Comparison of ENCODE assay signal across 19 cellular contexts in genomic region chr15:89926158-89926557, GRCh38. TPM values are rescaled to one million over a fixed set of nuclear protein-coding genes. Genes with fewer than 3 reads are reported as not detected.
DNase-seq lines count a peak whose midpoint lies in the region; ATAC-seq and TF ChIP-seq lines count a peak whose summit lies in the region.
"Had no signal": no experiment of that assay in that cellular context is flagged by ENCODE, and none has a peak within 500 bp of the region (broad histone marks: within the 10 kb centered on the region; RNA-seq: fewer than 3 reads in every experiment).

No MANE protein-coding gene starts in this region.

- H3K27ac ChIP-seq in CD8-positive, alpha-beta memory T cell (ENCODE audit: low read depth, low read length), result no peak overlapping the region
- H3K27ac ChIP-seq: RWPE1, SJCRH30 had no signal

- H3K36me3 ChIP-seq in adipocyte (ENCODE audit: control insufficient read depth, insufficient read depth, low read length, severe bottlenecking), result no peaks in the 10 kb centered on the region
- H3K36me3 ChIP-seq in CD8-positive, alpha-beta memory T cell (ENCODE audit: insufficient read depth, low read length), result no peaks in the 10 kb centered on the region
- H3K36me3 ChIP-seq: SJCRH30 had no signal

- no peak overlapping the region for H3K27ac Mint-ChIP-seq in CD8-positive, alpha-beta memory T cell
- H3K27ac Mint-ChIP-seq: CD14-positive monocyte, H9 had no signal

- H3K9me3 Mint-ChIP-seq in CD8-positive, alpha-beta memory T cell, result no peaks in the 10 kb centered on the region
- H3K9me3 Mint-ChIP-seq: CD14-positive monocyte, H9 had no signal

- TF ChIP-seq CTCF in foreskin fibroblast (IDR thresholded peaks at IDR 0.05; ENCODE audit: low read depth, low read length), result no peak

- no peaks in the 10 kb centered on the region for H3K27me3 Mint-ChIP-seq in CD8-positive, alpha-beta memory T cell

- no peak overlapping the region for H3K4me3 Mint-ChIP-seq in CD8-positive, alpha-beta memory T cell
- H3K4me3 Mint-ChIP-seq: CD14-positive monocyte, H9 had no signal

- no peaks in the 10 kb centered on the region for H3K27me3 ChIP-seq in adipocyte (replicated peaks; ENCODE audit: control insufficient read depth, insufficient read depth, low read length)
- no peaks in the 10 kb centered on the region for H3K27me3 ChIP-seq in CD8-positive, alpha-beta memory T cell (ENCODE audit: insufficient read depth, low read length, poor library complexity, severe bottlenecking)

- DNase-seq in AG08395 (ENCODE audit: low spot score), result peak; percentile 65
- peak; percentile 50 for DNase-seq in GM04503 (ENCODE audit: low read depth)
- DNase-seq in adipocyte (ENCODE audit: low read depth), result peak; percentile 33
- DNase-seq in foreskin fibroblast, result peak; percentile 48 to 83
- DNase-seq in NCI-H2107 (lab: John Stamatoyannopoulos, UW), result no peak
- no peak for DNase-seq in DMS53 treated with DMSO at 0.1 percent for 48 hours (lab: John Stamatoyannopoulos, UW; ENCODE audit: unreplicated experiment)
- DNase-seq in CD8-positive, alpha-beta memory T cell, result no peak
- DNase-seq: AML-193, Caco-2, H9, KG1, NCI-H1417 treated with DMSO at 0.1 percent for 48 hours, NCI-H1930, NCI-H2171, NCI-H748 treated with DMSO at 0.1 percent for 48 hours, SJCRH30 had no signal

- no peak for ATAC-seq in GM21423 (IDR thresholded peaks at IDR 0.05; ENCODE audit: unreplicated experiment)

- no peak overlapping the region for H3K4me3 ChIP-seq in adipocyte (ENCODE audit: low read length)
- H3K4me3 ChIP-seq in foreskin fibroblast (ENCODE audit: low read depth in 1 of 2, low read length in 2 of 2), result no peak overlapping the region
- no peak overlapping the region for H3K4me3 ChIP-seq in CD8-positive, alpha-beta memory T cell (ENCODE audit: low read length)
- H3K4me3 ChIP-seq: SJCRH30 had no signal

- H3K36me3 Mint-ChIP-seq in CD8-positive, alpha-beta memory T cell, result no peaks in the 10 kb centered on the region
- H3K36me3 Mint-ChIP-seq: CD14-positive monocyte had no signal

- H3K9me3 ChIP-seq in adipocyte (ENCODE audit: control insufficient read depth, low read length), result no peaks in the 10 kb centered on the region
- H3K9me3 ChIP-seq in CD8-positive, alpha-beta memory T cell (ENCODE audit: low read length), result no peaks in the 10 kb centered on the region
- H3K9me3 ChIP-seq: Caco-2, SJCRH30 had no signal

- H3K4me1 Mint-ChIP-seq in CD8-positive, alpha-beta memory T cell, result no peaks in the 10 kb centered on the region
- H3K4me1 Mint-ChIP-seq: CD14-positive monocyte, H9 had no signal

- POLR2A ChIA-PET in CD8-positive, alpha-beta memory T cell (lab: Charles Lee), result no interaction called here

- CTCF ChIA-PET in CD8-positive, alpha-beta memory T cell (lab: Charles Lee), result no interaction called here

- H3K9ac ChIP-seq in adipocyte (ENCODE audit: low read length), result no peak overlapping the region

- H3K4me1 ChIP-seq in adipocyte (ENCODE audit: control insufficient read depth, insufficient read depth, low read length), result peaks cover 5% of the 10 kb centered on the region
- H3K4me1 ChIP-seq in CD8-positive, alpha-beta memory T cell (ENCODE audit: insufficient read depth, low read length), result no peaks in the 10 kb centered on the region
- H3K4me1 ChIP-seq: SJCRH30 had no signal

RNA-seq across cellular contexts. Expression of gene ARPIN, which starts 13.4 kb away (rescaled TPM):
- total RNA-seq in CD8-positive, alpha-beta memory T cell, result under 1 TPM; 0.02 TPM
- not detected for polyA plus RNA-seq in CD8-positive, alpha-beta memory T cell

RNA-seq across cellular contexts. Expression of gene AP3S2, which starts 32.4 kb away (rescaled TPM):
- total RNA-seq in CD8-positive, alpha-beta memory T cell, result 10 to 100 TPM; 23.5 to 24.5 TPM
- 35.8 TPM for polyA plus RNA-seq in CD8-positive, alpha-beta memory T cell

Comparison
In these comparisons a context has a peak if more than half of its experiments do, and no peak if none do; other contexts are left out.
1. DNase-seq: peak in AG08395 (single experiment), GM04503 (single experiment), adipocyte (single experiment) and foreskin fibroblast (2 of 2); none in NCI-H2107 (single experiment), DMS53 treated with DMSO at 0.1 percent for 48 hours (single experiment) and CD8-positive, alpha-beta memory T cell (0 of 5).